ENCODE assay signal across 14 cellular contexts in the genomic region with DNA sequence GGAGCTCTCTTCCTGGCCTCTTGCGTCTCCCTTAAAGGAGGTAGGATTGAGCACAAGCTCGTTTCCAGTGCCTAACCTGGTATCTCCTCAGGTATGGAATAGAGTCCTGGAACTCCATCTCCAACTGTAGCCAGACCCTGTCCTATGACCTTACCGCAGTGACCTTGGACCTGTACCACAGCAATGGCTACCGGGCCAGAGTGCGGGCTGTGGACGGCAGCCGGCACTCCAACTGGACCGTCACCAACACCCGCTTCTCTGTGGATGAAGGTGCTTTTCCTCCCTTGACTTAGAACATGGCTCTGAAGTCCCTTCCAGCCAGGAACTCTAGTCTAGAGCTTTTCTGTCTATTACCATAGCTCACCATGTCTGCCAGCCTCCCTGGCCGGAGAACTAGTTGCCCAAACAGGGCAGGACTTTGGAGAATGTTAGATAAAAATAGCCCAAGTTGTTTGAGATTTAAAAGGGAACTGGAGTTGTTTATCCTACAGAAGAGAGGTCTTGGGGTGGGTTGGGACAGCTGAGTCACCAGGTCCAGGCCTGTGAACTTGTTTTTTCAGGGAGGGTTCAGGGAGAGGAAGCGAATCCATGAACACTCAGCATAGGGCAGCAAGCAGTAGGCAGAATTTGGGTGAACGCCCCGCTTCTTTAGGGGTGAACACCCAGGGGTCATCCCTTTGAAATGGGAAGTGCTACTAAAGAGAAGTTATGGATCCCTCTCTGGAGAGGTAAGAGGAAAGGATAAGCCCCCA. TPM values are rescaled to one million over a fixed set of nuclear protein-coding genes. Genes with fewer than 3 reads are reported as not detected.
DNase-seq lines count a peak whose midpoint lies in the region; ATAC-seq and TF ChIP-seq lines count a peak whose summit lies in the region.
"Had no signal": no experiment of that assay in that cellular context is flagged by ENCODE, and none has a peak within 500 bp of the region (broad histone marks: within the 10 kb centered on the region; RNA-seq: fewer than 3 reads in every experiment).

No MANE protein-coding gene starts in this region.

- H3K27me3 ChIP-seq in CD4-positive, alpha-beta T cell (ENCODE audit: control insufficient read depth, insufficient read depth, low read length) = no peaks in the 10 kb centered on the region
- peaks cover 0 to 13% (median 0%) of the 10 kb centered on the region in 4 donors for H3K27me3 ChIP-seq in esophagus muscularis mucosa
- H3K27me3 ChIP-seq in psoas muscle (ENCODE audit: insufficient read depth in 3 of 3, low read length in 2 of 3) = peaks cover 0 to 30% (median 12%) of the 10 kb centered on the region in 3 donors

- H3K9me3 ChIP-seq in CD4-positive, alpha-beta T cell (ENCODE audit: control insufficient read depth, low read length) = no peaks in the 10 kb centered on the region
- no peaks in the 10 kb centered on the region for H3K9me3 ChIP-seq in T-helper 17 cell (ENCODE audit: control insufficient read depth, low read length, poor library complexity, severe bottlenecking)
- H3K9me3 ChIP-seq in esophagus muscularis mucosa = no peaks in the 10 kb centered on the region
- H3K9me3 ChIP-seq in psoas muscle = no peaks in the 10 kb centered on the region
- H3K9me3 ChIP-seq: Caco-2 had no signal

- H3K27ac ChIP-seq in CD4-positive, alpha-beta T cell (ENCODE audit: low read depth, low read length) = peak overlapping the region; percentile 25
- H3K27ac ChIP-seq in esophagus muscularis mucosa (replicated peaks in 1 of 4) (peak overlapping the region in 3 of 4 donors; percentile 50 to 67 (median 50)), psoas muscle (no peak overlapping the region)
- H3K27ac ChIP-seq: foreskin keratinocyte had no signal

- ATAC-seq in CD4-positive, alpha-beta T cell (ENCODE audit: poor library complexity) = no peak
- ATAC-seq in T-helper 17 cell = no peak
- peak in 1 of 4 donors; percentile 8 for ATAC-seq in psoas muscle
- ATAC-seq: foreskin keratinocyte had no signal

- H3K9me3 Mint-ChIP-seq in CD4-positive, alpha-beta T cell = no peaks in the 10 kb centered on the region
- H3K9me3 Mint-ChIP-seq: HFFc6 had no signal

- 91% methylated on average over 13 of the region's 13 CpGs for WGBS in esophagus muscularis mucosa
- WGBS in psoas muscle, 3 donors = 92 to 93% (median 93%) methylated on average over 13 of the region's 13 CpGs

- H3K36me3 ChIP-seq in esophagus muscularis mucosa (peaks cover 0 to 5% (median 0%) of the 10 kb centered on the region in 4 donors), psoas muscle (ENCODE audit: insufficient read depth in 1 of 2, low read depth in 1 of 2) (no peaks in the 10 kb centered on the region)

- H3K4me3 Mint-ChIP-seq in CD4-positive, alpha-beta T cell = peak overlapping the region; percentile 89
- H3K4me3 Mint-ChIP-seq in T-helper 17 cell = peak overlapping the region; percentile 98
- H3K4me3 Mint-ChIP-seq: HFFc6 had no signal

- H3K4me1 ChIP-seq in esophagus muscularis mucosa (peaks cover 5 to 16% (median 14%) of the 10 kb centered on the region in 4 donors), psoas muscle (peaks cover 4% of the 10 kb centered on the region)
- H3K4me1 ChIP-seq: foreskin keratinocyte had no signal

- intact Hi-C loops in CD4-positive, alpha-beta T cell (cut with DNase I, micrococcal nuclease) = loop anchor here in 1 of 2 experiments (5.0 kb wide), 1 partner anchor 172 kb away; no protein-coding TSS in a partner anchor
- intact Hi-C loops in esophagus muscularis mucosa (cut with DNase I) (no loop called here), psoas muscle (cut with DNase I) (loop anchor here in 1 of 2 donors (10.0 kb wide), 1 partner anchor 55 kb away; no protein-coding TSS in a partner anchor)

- H3K4me1 Mint-ChIP-seq in CD4-positive, alpha-beta T cell (ENCODE audit: low read depth) = peaks cover 77% of the 10 kb centered on the region
- peaks cover 64% of the 10 kb centered on the region for H3K4me1 Mint-ChIP-seq in T-helper 17 cell

- TF ChIP-seq EP300 in esophagus muscularis mucosa (IDR thresholded peaks at IDR 0.05) = no peak

- peaks cover 82% of the 10 kb centered on the region for H3K36me3 Mint-ChIP-seq in CD4-positive, alpha-beta T cell (ENCODE audit: low read depth)
- peaks cover 28% of the 10 kb centered on the region for H3K36me3 Mint-ChIP-seq in T-helper 17 cell (ENCODE audit: low read depth)

- no peak for TF ChIP-seq CTCF in CD4-positive, alpha-beta T cell (IDR thresholded peaks at IDR 0.05)
- TF ChIP-seq CTCF in esophagus muscularis mucosa (IDR thresholded peaks at IDR 0.05) (no peak), psoas muscle (IDR thresholded peaks at IDR 0.05) (no peak)

- POLR2A ChIA-PET in CD4-positive, alpha-beta T cell (lab: Charles Lee) = interaction anchor here (1.4 to 24.2 kb wide), 4 partner anchors 13 to 235 kb away, joined by 4 to 392 read pairs (median 164); a partner anchor contains a TSS

- DNase-seq in CD4-positive, alpha-beta T cell = no peak
- DNase-seq in T-helper 17 cell (no peak), esophagus muscularis mucosa (ENCODE audit: extremely low spot score) (no peak), psoas muscle (no peak), AG20443 (ENCODE audit: low spot score) (no peak), epidermal melanocyte (ENCODE audit: insufficient read length, low spot score) (no peak), NCI-H524 (lab: John Stamatoyannopoulos, UW) (no peak)
- DNase-seq in stimulated activated CD4-positive, alpha-beta T cell treated with anti-CD3 and anti-CD28 coated beads, Interleukin-2, amount 100 ng/mL, for 48 hours = no peak
- DNase-seq: Caco-2; foreskin keratinocyte; HFFc6; stimulated activated CD8-positive, alpha-beta memory T cell treated with anti-CD3 and anti-CD28 coated beads, Interleukin-4, amount 100 ng/mL, for 48 hours had no signal

- no peaks in the 10 kb centered on the region for H3K27me3 Mint-ChIP-seq in CD4-positive, alpha-beta T cell
- no peaks in the 10 kb centered on the region for H3K27me3 Mint-ChIP-seq in T-helper 17 cell

- H3K4me3 ChIP-seq in esophagus muscularis mucosa (peak overlapping the region; percentile 55 to 65 (median 58)), psoas muscle (peak overlapping the region; percentile 68)
- H3K4me3 ChIP-seq: lung had no signal

- CTCF ChIA-PET in CD4-positive, alpha-beta T cell (lab: Charles Lee) = interaction anchor here (1.1 to 5.3 kb wide), 2 partner anchors 38 to 43 kb away, joined by 3 to 37 read pairs; no protein-coding TSS in a partner anchor

- TF ChIP-seq POLR2A in esophagus muscularis mucosa (IDR thresholded peaks at IDR 0.05; ENCODE audit: low read depth) = no peak

- peak overlapping the region; percentile 87 for H3K27ac Mint-ChIP-seq in CD4-positive, alpha-beta T cell
- H3K27ac Mint-ChIP-seq in T-helper 17 cell = peak overlapping the region; percentile 100
- H3K27ac Mint-ChIP-seq: HFFc6 had no signal

RNA-seq across cellular contexts. Expression of a gene that starts 3.3 kb away (rescaled TPM):
- total RNA-seq in CD4-positive, alpha-beta T cell = 100 to 1,000 TPM; 193 to 203 TPM
- total RNA-seq in T-helper 17 cell (100 to 1,000 TPM; 262 to 274 TPM), esophagus muscularis mucosa (10 to 100 TPM; 14.3 to 34.9 (median 20.9) TPM), psoas muscle (1 to 10 TPM; 1.1 to 3.9 (median 2.8) TPM)
- polyA plus RNA-seq in psoas muscle = under 1 TPM; 0.39 to 0.98 (median 0.78) TPM
- total RNA-seq: HFFc6, SK-MEL-5 had no signal
- polyA plus RNA-seq: foreskin keratinocyte had no signal

Comparison
In these comparisons a context has a peak if more than half of its experiments do, and no peak if none do; other contexts are left out.
1. RNA of a gene that starts 3.3 kb away (total RNA-seq): 262 to 274 TPM in T-helper 17 cell and 193 to 203 TPM in CD4-positive, alpha-beta T cell; 14.3 to 34.9 TPM in esophagus muscularis mucosa and 1.1 to 3.9 TPM in psoas muscle; every median in the first group is over 4 times any median in the second.